ENCODE assay signal across 19 cellular contexts in the genomic region with DNA sequence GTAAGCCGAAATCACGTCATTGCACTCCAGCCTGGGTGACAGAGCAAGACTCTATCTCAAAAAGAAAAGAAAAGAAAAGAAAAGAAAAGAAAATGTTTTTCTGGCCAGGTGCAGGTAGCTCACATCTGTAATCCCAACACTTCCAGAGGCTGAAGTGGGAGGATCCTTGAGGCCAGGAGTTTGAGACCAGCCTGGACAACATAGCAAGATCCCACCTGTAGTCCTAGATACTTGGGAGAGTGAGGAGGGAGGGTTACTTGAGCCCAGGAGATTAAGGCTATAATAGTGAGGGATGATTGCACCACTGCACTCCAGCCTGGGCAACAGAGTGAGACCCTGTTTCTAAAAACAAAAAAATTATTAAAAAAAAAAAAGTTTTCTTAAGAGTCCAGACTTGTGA.
"Had no signal": no experiment of that assay in that cellular context is flagged by ENCODE, and none has a peak within 500 bp of the region (broad histone marks: within the 10 kb centered on the region; RNA-seq: fewer than 3 reads in every experiment).

No MANE protein-coding gene starts in this region.

- DNase-seq: IMR-90, Kasumi-1, MM.1S, NCI-H1092 treated with DMSO at 0.1 percent for 48 hours, NCI-H1436, NCI-H187, NCI-H2029, NCI-H2081 treated with DMSO at 0.1 percent for 48 hours, NCI-H2171, NCI-H226, NCI-H446, NCI-H510A, NCI-H524 treated with DMSO at 0.1 percent for 48 hours, NCI-H69, NCI-H774, RPMI8226, SHP77 had no signal

- ATAC-seq: SK-N-SH treated with all-trans-retinoic acid at 6 μM for 48 hours had no signal

- H3K9ac ChIP-seq: KMS-11 had no signal

- H3K27ac ChIP-seq: KMS-11 had no signal

- H3K4me2 ChIP-seq: KMS-11 had no signal
